Comparison of ENCODE assay signal across 1 cellular context in genomic region chr11:93587425-93587824, GRCh38.
TF ChIP-seq lines count a peak whose summit lies in the region.

No MANE protein-coding gene starts in this region.

TF ChIP-seq in K562, 482 proteins besides CTCF, POLR2A, EP300 and RAD21:
- TF ChIP-seq PKNOX1 (IDR thresholded peaks at IDR 0.05) (peak; percentile 10; the same call in 1 of the 2 replicates), ZNF766 (CRISPR knock-in tag; conservative IDR thresholded peaks at IDR 0.05) (0 out of 2 replicates have a peak, but pooled peaks have one; percentile 7)
